Comparison of ENCODE assay signal across 12 cellular contexts in genomic region chr14:61474021-61474420, GRCh38.
DNase-seq lines count a peak whose midpoint lies in the region; ATAC-seq and TF ChIP-seq lines count a peak whose summit lies in the region.
"Had no signal": no experiment of that assay in that cellular context is flagged by ENCODE, and none has a peak within 500 bp of the region (broad histone marks: within the 10 kb centered on the region; RNA-seq: fewer than 3 reads in every experiment).

No MANE protein-coding gene starts in this region.

- peak overlapping the region; percentile 97 for H3K27ac Mint-ChIP-seq in activated T-cell treated with anti-CD3 and anti-CD28 coated beads, Interleukin-2, amount 50 U/mL, for 24 hours
- H3K27ac Mint-ChIP-seq in stimulated activated naive CD8-positive, alpha-beta T cell treated with anti-CD3 and anti-CD28 coated beads, Interleukin-15, amount 100 ng/mL, for 72 hours = peak overlapping the region; percentile 2 to 74

- peaks cover 95% of the 10 kb centered on the region for H3K4me1 Mint-ChIP-seq in activated T-cell treated with anti-CD3 and anti-CD28 coated beads, Interleukin-2, amount 50 U/mL, for 24 hours (ENCODE audit: low read depth)
- peaks cover 96% of the 10 kb centered on the region for H3K4me1 Mint-ChIP-seq in stimulated activated naive CD8-positive, alpha-beta T cell treated with anti-CD3 and anti-CD28 coated beads, Interleukin-15, amount 100 ng/mL, for 72 hours

- no peaks in the 10 kb centered on the region for H3K79me2 ChIP-seq in OCI-LY1 (ENCODE audit: insufficient read depth, low read length)

- no peaks in the 10 kb centered on the region for H3K9me3 ChIP-seq in OCI-LY1 (ENCODE audit: low read length)

- no peak for ATAC-seq in stimulated activated naive CD8-positive, alpha-beta T cell treated with anti-CD3 and anti-CD28 coated beads, Interleukin-15, amount 100 ng/mL, for 72 hours
- ATAC-seq in HG02623 (IDR thresholded peaks at IDR 0.05; ENCODE audit: unreplicated experiment) (no peak), HG02981 (IDR thresholded peaks at IDR 0.05; ENCODE audit: unreplicated experiment) (no peak), HG03354 (IDR thresholded peaks at IDR 0.05; ENCODE audit: poor library complexity, severe bottlenecking, unreplicated experiment) (no peak)
- ATAC-seq: sciatic nerve had no signal

- H3K9ac ChIP-seq in OCI-LY1 (ENCODE audit: low read length) = no peak overlapping the region; the same call in 1 of the 2 replicates

- H3K27me3 Mint-ChIP-seq in activated T-cell treated with anti-CD3 and anti-CD28 coated beads, Interleukin-2, amount 50 U/mL, for 24 hours = no peaks in the 10 kb centered on the region
- H3K27me3 Mint-ChIP-seq in stimulated activated naive CD8-positive, alpha-beta T cell treated with anti-CD3 and anti-CD28 coated beads, Interleukin-15, amount 100 ng/mL, for 72 hours = no peaks in the 10 kb centered on the region

- H3K36me3 Mint-ChIP-seq in activated T-cell treated with anti-CD3 and anti-CD28 coated beads, Interleukin-2, amount 50 U/mL, for 24 hours (ENCODE audit: low read depth) = peaks cover 62% of the 10 kb centered on the region

- H3K9me2 ChIP-seq in OCI-LY1 (ENCODE audit: low read depth, low read length) = no peaks in the 10 kb centered on the region

- H3K4me2 ChIP-seq in OCI-LY1 (ENCODE audit: low read length) = no peak overlapping the region

- H3F3A ChIP-seq in OCI-LY1 (ENCODE audit: insufficient read depth, low read length) = peaks cover 14% of the 10 kb centered on the region

- H3K27ac ChIP-seq in OCI-LY1 (ENCODE audit: low read depth, low read length, poor library complexity, severe bottlenecking) = peak overlapping the region; percentile 100
- H3K27ac ChIP-seq in brain microvascular endothelial cell = peak overlapping the region; percentile 100
- H3K27ac ChIP-seq: WERI-Rb-1 had no signal

- no peak for TF ChIP-seq CTCF in OCI-LY1 (IDR thresholded peaks at IDR 0.05; ENCODE audit: low read length)
- TF ChIP-seq CTCF in brain microvascular endothelial cell (IDR thresholded peaks at IDR 0.05; ENCODE audit: low read depth, low read length, missing control alignments) = no peak

- in situ Hi-C loops in brain microvascular endothelial cell (cut with HindIII; ENCODE audit: low pct_ligation_motif_present, low sequenced_read_pairs) = loop anchor here (25.0 kb wide), 1 partner anchor 238 kb away; no protein-coding TSS in a partner anchor

- peaks cover 100% of the 10 kb centered on the region for H3K4me1 ChIP-seq in OCI-LY1 (ENCODE audit: insufficient read depth, low read length, severe bottlenecking)

- no peak for DNase-seq in activated T-cell treated with anti-CD3 and anti-CD28 coated beads, Interleukin-2, amount 50 U/mL, for 24 hours
- no peak for DNase-seq in activated T-cell treated with anti-CD3 and anti-CD28 coated beads, Interleukin-2, amount 50 U/mL, for 1 hour
- DNase-seq in brain microvascular endothelial cell = no peak
- no peak for DNase-seq in stimulated activated naive CD8-positive, alpha-beta T cell treated with anti-CD3 and anti-CD28 coated beads, Interleukin-15, amount 100 ng/mL, for 72 hours
- DNase-seq: activated effector memory CD4-positive, alpha-beta T cell treated with Interleukin-2 at 50 U/mL for 16 hours; NCI-H2227 treated with DMSO at 0.1 percent for 48 hours; WERI-Rb-1 had no signal

- H3K36me3 ChIP-seq in OCI-LY1 (ENCODE audit: insufficient read depth, low read length) (no peaks in the 10 kb centered on the region), brain microvascular endothelial cell (replicated peaks) (no peaks in the 10 kb centered on the region)
- H3K36me3 ChIP-seq: WERI-Rb-1 had no signal

- H4K20me1 ChIP-seq in OCI-LY1 (ENCODE audit: insufficient read depth, low read length) = no peaks in the 10 kb centered on the region

- H3K4me3 Mint-ChIP-seq in activated T-cell treated with anti-CD3 and anti-CD28 coated beads, Interleukin-2, amount 50 U/mL, for 24 hours = no peak overlapping the region
- peak overlapping the region; percentile 10 to 24 for H3K4me3 Mint-ChIP-seq in stimulated activated naive CD8-positive, alpha-beta T cell treated with anti-CD3 and anti-CD28 coated beads, Interleukin-15, amount 100 ng/mL, for 72 hours

- no peak overlapping the region for H3K4me3 ChIP-seq in OCI-LY1 (ENCODE audit: low read depth, low read length, poor library complexity, severe bottlenecking)
- H3K4me3 ChIP-seq in brain microvascular endothelial cell (ENCODE audit: low read depth, low read length) = no peak overlapping the region

- H3K27me3 ChIP-seq in OCI-LY1 (ENCODE audit: insufficient read depth, low read length) (no peaks in the 10 kb centered on the region), brain microvascular endothelial cell (replicated peaks) (no peaks in the 10 kb centered on the region)

- peaks cover 3% of the 10 kb centered on the region for H3K9me3 Mint-ChIP-seq in activated T-cell treated with anti-CD3 and anti-CD28 coated beads, Interleukin-2, amount 50 U/mL, for 24 hours
- H3K9me3 Mint-ChIP-seq in stimulated activated naive CD8-positive, alpha-beta T cell treated with anti-CD3 and anti-CD28 coated beads, Interleukin-15, amount 100 ng/mL, for 72 hours = no peaks in the 10 kb centered on the region

- H2AFZ ChIP-seq in OCI-LY1 (ENCODE audit: low read length) = peak overlapping the region; percentile 37
